In the genomic region with DNA sequence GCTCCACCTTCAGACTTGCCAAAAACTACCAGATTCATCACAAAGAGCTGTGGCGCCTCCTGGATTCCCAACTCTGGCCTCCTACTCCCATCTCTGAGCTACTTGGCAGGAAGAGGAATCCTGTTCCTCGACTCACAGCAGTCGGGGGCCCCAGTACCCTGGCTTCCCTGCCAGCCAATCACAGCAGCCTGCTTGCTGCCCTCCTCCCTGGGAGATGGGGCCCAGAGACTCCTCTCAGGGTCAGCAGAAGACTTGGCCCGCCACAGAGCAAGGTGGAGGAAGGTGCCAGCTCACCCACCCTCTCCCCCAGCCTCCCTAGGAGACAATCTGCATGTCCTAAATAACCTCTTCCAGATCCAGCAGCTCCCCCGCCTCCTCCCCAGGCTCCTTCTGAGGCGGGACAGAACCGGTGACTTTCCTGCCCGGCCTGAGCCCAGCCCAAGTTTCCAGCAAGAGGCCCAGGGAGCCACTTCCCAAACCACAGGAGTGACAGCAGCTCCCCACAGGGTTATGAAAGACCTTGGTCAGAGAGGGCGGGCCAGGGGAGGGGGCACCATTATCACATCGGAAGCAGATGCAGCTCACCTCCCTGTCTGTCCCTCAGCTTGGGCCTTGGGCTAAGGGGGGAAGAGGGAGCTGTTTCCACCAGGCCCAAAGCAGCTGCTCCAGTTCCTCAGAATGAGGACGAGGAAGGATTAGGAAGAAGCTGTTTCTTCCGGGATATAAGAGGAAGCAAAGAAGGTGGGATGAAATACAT, we compare ENCODE assay signal across 8 cellular contexts. TPM values are rescaled to one million over a fixed set of nuclear protein-coding genes. Genes with fewer than 3 reads are reported as not detected.
DNase-seq lines count a peak whose midpoint lies in the region; ATAC-seq lines count a peak whose summit lies in the region.

No MANE protein-coding gene starts in this region.

- ATAC-seq in aorta (ENCODE audit: low FRiP score): no peak

- H3K36me3 ChIP-seq in duodenal mucosa (ENCODE audit: control insufficient read depth in 1 of 2, insufficient read depth in 2 of 2, low read length in 2 of 2) (peaks cover 10 to 32% of the 10 kb centered on the region in 2 donors), mucosa of rectum (ENCODE audit: control insufficient read depth in 2 of 2, insufficient read depth in 2 of 2, low read length in 2 of 2) (peaks cover 9 to 26% of the 10 kb centered on the region in 2 donors), aorta (ENCODE audit: control insufficient read depth in 1 of 2, insufficient read depth in 2 of 2, low read length in 1 of 2) (no peaks in the 10 kb centered on the region)

- WGBS in aorta, 2 donors: 63 to 70% methylated on average over 12 of the region's 12 CpGs

- H3K9me3 ChIP-seq in duodenal mucosa (ENCODE audit: control insufficient read depth in 1 of 2, low read length in 2 of 2) (no peaks in the 10 kb centered on the region), mucosa of rectum (ENCODE audit: control insufficient read depth in 2 of 2, low read length in 2 of 2) (no peaks in the 10 kb centered on the region), aorta (ENCODE audit: control insufficient read depth, low read length) (no peaks in the 10 kb centered on the region)

- DNase-seq in HCEC 1CT (peak; percentile 48), SKM-1 treated with dmso at 0.1 percent for 144 hours (lab: John Stamatoyannopoulos, UW; ENCODE audit: unreplicated experiment) (peak; percentile 92), aorta (peak; percentile 62 to 79), T-helper 9 cell (no peak), DMS153 treated with DMSO at 0.1 percent for 48 hours (lab: John Stamatoyannopoulos, UW; ENCODE audit: unreplicated experiment) (no peak)
- no peak for DNase-seq in central memory CD4-positive, alpha-beta T cell

- intact Hi-C loops in aorta (cut with DNase I): loop anchor here in 1 of 2 donors (1.0 to 5.0 kb wide), 2 partner anchors 18 to 103 kb away; partner anchors contain the start of genes BYSL and MED20

- H3K4me3 ChIP-seq in duodenal mucosa (ENCODE audit: low read depth in 1 of 2, low read length in 2 of 2) (peak overlapping the region; percentile 93 to 95), mucosa of rectum (ENCODE audit: low read length in 2 of 2) (peak overlapping the region in 1 of 2 donors; percentile 93), aorta (ENCODE audit: low read length in 2 of 2) (no peak overlapping the region)

- no peaks in the 10 kb centered on the region for H3K27me3 ChIP-seq in duodenal mucosa (ENCODE audit: control insufficient read depth in 1 of 2, insufficient read depth in 2 of 2, low read length in 2 of 2)
- no peaks in the 10 kb centered on the region for H3K27me3 ChIP-seq in mucosa of rectum (ENCODE audit: control insufficient read depth in 2 of 2, insufficient read depth in 2 of 2, low read length in 2 of 2)
- H3K27me3 ChIP-seq in aorta (ENCODE audit: control insufficient read depth in 1 of 2, insufficient read depth in 2 of 2, low read length in 1 of 2): no peaks in the 10 kb centered on the region

- H3K27ac ChIP-seq in duodenal mucosa (ENCODE audit: low read depth, low read length) (peak overlapping the region; percentile 26), mucosa of rectum (ENCODE audit: low read depth in 2 of 2, low read length in 2 of 2) (peak overlapping the region; percentile 38 to 86), aorta (ENCODE audit: low read depth in 1 of 2, low read length in 2 of 2) (no peak overlapping the region)

- peak overlapping the region; percentile 31 to 95 for H3K9ac ChIP-seq in duodenal mucosa (ENCODE audit: low read depth in 1 of 2, low read length in 2 of 2)
- H3K9ac ChIP-seq in mucosa of rectum (ENCODE audit: low read depth in 1 of 2, low read length in 2 of 2): peak overlapping the region in 1 of 2 donors; percentile 9

- H3K4me1 ChIP-seq in duodenal mucosa (ENCODE audit: control insufficient read depth in 1 of 2, insufficient read depth in 2 of 2, low read length in 2 of 2) (peaks cover 50 to 67% of the 10 kb centered on the region in 2 donors), mucosa of rectum (ENCODE audit: control insufficient read depth in 2 of 2, insufficient read depth in 2 of 2, low read length in 2 of 2) (peaks cover 31 to 38% of the 10 kb centered on the region in 2 donors), aorta (ENCODE audit: control insufficient read depth in 1 of 2, insufficient read depth in 2 of 2, low read length in 2 of 2) (no peaks in the 10 kb centered on the region)

RNA-seq across cellular contexts. Expression of gene CCND3, which starts 2.3 kb away (rescaled TPM):
- total RNA-seq in aorta: 10 to 100 TPM; 47.8 to 51.4 TPM
- 10 to 100 TPM; 45.2 to 48.3 TPM for polyA plus RNA-seq in aorta

RNA-seq across cellular contexts. Expression of gene BYSL, which starts 18.0 kb away (rescaled TPM):
- total RNA-seq in aorta: 10 to 100 TPM in 1 of 2 donors, 1 to 10 TPM in 1; 9.7 to 12.0 TPM
- 1 to 10 TPM; 3.4 to 5.6 TPM for polyA plus RNA-seq in aorta

RNA-seq across cellular contexts. Expression of gene MED20, which starts 18.3 kb away (rescaled TPM):
- total RNA-seq in aorta: 10 to 100 TPM; 11.7 to 16.1 TPM
- polyA plus RNA-seq in aorta: 1 to 10 TPM; 6.1 to 7.5 TPM

RNA-seq across cellular contexts. Expression of gene USP49, which starts 44.1 kb away (rescaled TPM):
- 1 to 10 TPM; 2.3 to 5.3 TPM for total RNA-seq in aorta
- 1 to 10 TPM; 1.3 to 1.5 TPM for polyA plus RNA-seq in aorta

Comparison
In these comparisons a context has a peak if more than half of its experiments do, and no peak if none do; other contexts are left out.
1. DNase-seq: peak in HCEC 1CT (single experiment), SKM-1 treated with dmso at 0.1 percent for 144 hours (single experiment) and aorta (2 of 2); none in T-helper 9 cell (single experiment), central memory CD4-positive, alpha-beta T cell (single experiment) and DMS153 treated with DMSO at 0.1 percent for 48 hours (single experiment).
2. H3K27ac ChIP-seq: peak in duodenal mucosa (single experiment) and mucosa of rectum (2 of 2); none in aorta (0 of 2).
3. H3K4me3 ChIP-seq: peak in duodenal mucosa (2 of 2); none in aorta (0 of 2).